Comparison of ENCODE assay signal across 14 cellular contexts in the genomic region with DNA sequence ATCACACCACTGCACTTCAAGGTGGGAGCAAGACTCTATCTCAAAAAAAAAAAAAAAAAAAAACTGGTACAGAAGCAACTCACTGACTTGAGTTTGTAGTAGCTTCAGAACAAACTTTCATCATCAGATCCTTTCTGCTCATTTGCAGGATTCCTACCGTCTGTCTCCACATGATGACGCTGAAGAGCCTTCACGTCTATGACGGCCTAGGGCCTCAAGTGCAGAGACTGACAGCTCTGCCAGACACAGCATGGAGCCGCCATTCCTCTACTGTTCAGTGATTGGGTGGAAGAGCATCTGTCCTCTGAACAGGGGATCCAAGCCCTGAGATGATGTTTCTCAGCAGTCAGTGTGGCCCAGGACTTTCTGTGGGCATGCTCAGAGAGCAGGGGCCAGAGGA. TPM values are rescaled to one million over a fixed set of nuclear protein-coding genes. Genes with fewer than 3 reads are reported as not detected.
DNase-seq lines count a peak whose midpoint lies in the region; ATAC-seq, FAIRE-seq and TF ChIP-seq lines count a peak whose summit lies in the region.
"Not testable (repeated sequence)": the region's sequence is repeated elsewhere in the genome, so short reads cannot be mapped to it uniquely, and the experiment has no call there.
"Had no signal": no experiment of that assay in that cellular context is flagged by ENCODE, and none has a peak within 500 bp of the region (broad histone marks: within the 10 kb centered on the region; RNA-seq: fewer than 3 reads in every experiment).

No MANE protein-coding gene starts in this region.

- WGBS in H9 (ENCODE audit: extremely low coverage, insufficient read length, low lambda C conversion rate) = no CpG with 5 or more reads among the region's 5 CpGs
- WGBS in HepG2 (ENCODE audit: low lambda C conversion rate) = 79% methylated on average over 5 of the region's 5 CpGs

- not testable (repeated sequence) for H2AK5ac ChIP-seq in H9 (ENCODE audit: insufficient read length, low read length)

- not testable (repeated sequence) for H3K79me1 ChIP-seq in H9 (ENCODE audit: insufficient read depth, low read depth, low read length, poor library complexity, severe bottlenecking)

- not testable (repeated sequence) for H3K23me2 ChIP-seq in H9 (ENCODE audit: insufficient read length, low read depth, low read length, poor library complexity, severe bottlenecking)

- H3K4me1 Mint-ChIP-seq in H9 = not testable (repeated sequence)

- in situ Hi-C loops in HepG2 (cut with HindIII; ENCODE audit: extremely low pct_ligation_motif_present, low pct_unique_long_range_greater_than_20kb) = not testable (repeated sequence)

- H3K14ac ChIP-seq in H9 (ENCODE audit: insufficient read depth, low read length) = not testable (repeated sequence)

- DNase-seq in A673 (ENCODE audit: low spot score) = peak; percentile 12
- not testable (repeated sequence) for DNase-seq in H9; WERI-Rb-1; foreskin keratinocyte; HepG2 (ENCODE audit: low spot score)
- DNase-seq in NB4 (ENCODE audit: low read depth) = peak; percentile 8
- DNase-seq in pons (ENCODE audit: low spot score) = peak; percentile 1

- H3K27ac Mint-ChIP-seq in H9 = not testable (repeated sequence)

- not testable (repeated sequence) for BruUV-seq in A673 (replicated peaks; lab: Mats Ljungman, UMichigan); HepG2 (replicated peaks; lab: Mats Ljungman, UMichigan)

- H3K4me2 ChIP-seq in H9 (ENCODE audit: insufficient read depth, insufficient read length, low read length); HepG2 (ENCODE audit: low read depth, low read length): not testable (repeated sequence)

- not testable (repeated sequence) for H3T11ph ChIP-seq in H9 (ENCODE audit: low read length)

- TF ChIP-seq RAD21 in HepG2 (CRISPR knock-in tag; IDR thresholded peaks at IDR 0.05) = not testable (repeated sequence)

- not testable (repeated sequence) for H3K4me3 Mint-ChIP-seq in H9

- H3K4ac ChIP-seq in H9 (ENCODE audit: low read depth, low read length) = not testable (repeated sequence)

- not testable (repeated sequence) for H3K18ac ChIP-seq in H9 (ENCODE audit: insufficient read length, low read depth, low read length)

- not testable (repeated sequence) for H3K36me3 ChIP-seq in A673 (ENCODE audit: insufficient read depth, low read length, poor library complexity, severe bottlenecking); WERI-Rb-1; HepG2 (replicated peaks in 1 of 2; ENCODE audit: control insufficient read depth in 1 of 2, insufficient read depth in 2 of 2, low read length in 2 of 2)

- H4K20me1 ChIP-seq in H9 (ENCODE audit: control insufficient read depth, insufficient read depth, insufficient read length); HepG2 (ENCODE audit: insufficient read depth, low read length): not testable (repeated sequence)

- H3K23ac ChIP-seq in H9 (ENCODE audit: insufficient read length, low read depth, low read length) = not testable (repeated sequence)

- H3K27me3 Mint-ChIP-seq in H9 (ENCODE audit: low read depth) = not testable (repeated sequence)

- H2BK120ac ChIP-seq in H9 (ENCODE audit: low read depth, low read length, poor library complexity, severe bottlenecking) = not testable (repeated sequence)

- not testable (repeated sequence) for H3K27ac ChIP-seq in A673 (ENCODE audit: low read depth, low read length, poor library complexity, severe bottlenecking); H9 (ENCODE audit: insufficient read length, low read depth, low read length); WERI-Rb-1; foreskin keratinocyte; HepG2 (ENCODE audit: extremely low read length, insufficient read depth, low read length)

- TF ChIP-seq EP300 in HepG2 (IDR thresholded peaks at IDR 0.05; ENCODE audit: low read depth in 2 of 2, low read length in 2 of 2); HepG2 (CRISPR knock-in tag; IDR thresholded peaks at IDR 0.05; ENCODE audit: borderline replicate concordance): not testable (repeated sequence)

- H3K4me1 ChIP-seq in A673 (ENCODE audit: insufficient read depth, low read length, poor library complexity, severe bottlenecking); H9 (ENCODE audit: insufficient read depth, low read length); foreskin keratinocyte; HepG2 (ENCODE audit: insufficient read depth, low read length): not testable (repeated sequence)

- FAIRE-seq in HepG2 (lab: Jason Lieb, UNC) = not testable (repeated sequence)

- not testable (repeated sequence) for H4K91ac ChIP-seq in H9 (ENCODE audit: insufficient read length, low read depth, low read length)

- not testable (repeated sequence) for H4K8ac ChIP-seq in H9 (replicated peaks; ENCODE audit: insufficient read length, low read depth, low read length)

- H3K9me3 Mint-ChIP-seq in H9 = not testable (repeated sequence)

- not testable (repeated sequence) for TF ChIP-seq POLR2A in NB4 (IDR thresholded peaks at IDR 0.05; ENCODE audit: extremely low read depth, insufficient read length); HepG2 (IDR thresholded peaks at IDR 0.05; ENCODE audit: insufficient read depth in 1 of 2, low read depth in 2 of 2, low read length in 2 of 2)

- not testable (repeated sequence) for H3K27me3 ChIP-seq in A673 (replicated peaks; ENCODE audit: insufficient read depth, low read depth, low read length, poor library complexity); H9 (ENCODE audit: insufficient read depth, low read length); WERI-Rb-1 (ENCODE audit: insufficient read depth, low read depth, severe bottlenecking); foreskin keratinocyte; HepG2 (ENCODE audit: control insufficient read depth in 1 of 2, insufficient read depth in 2 of 2, low read length in 2 of 2)

- intact Hi-C loops in A673 (cut with micrococcal nuclease; ENCODE audit: unreplicated experiment); HepG2 (cut with micrococcal nuclease; ENCODE audit: unreplicated experiment): not testable (repeated sequence)

- H3K36me3 Mint-ChIP-seq in H9 (ENCODE audit: insufficient read depth in 1 of 3, low read depth in 3 of 3) = not testable (repeated sequence)

- not testable (repeated sequence) for H3K9ac ChIP-seq in H9 (ENCODE audit: extremely low read depth, insufficient read length, low read length); HepG2 (ENCODE audit: insufficient read depth, low read depth, low read length)

- H3K4me3 ChIP-seq in A673 (ENCODE audit: low read depth, low read length, poor library complexity, severe bottlenecking); NB4 (ENCODE audit: low read depth, low read length); WERI-Rb-1 (ENCODE audit: low read depth, low read length); HepG2 (replicated peaks in 1 of 3; ENCODE audit: insufficient read depth in 1 of 3, low read depth in 2 of 3, low read length in 3 of 3): not testable (repeated sequence)

- TF ChIP-seq CTCF in A673 (conservative IDR thresholded peaks at IDR 0.05; ENCODE audit: low read depth, low read length); NB4 (IDR thresholded peaks at IDR 0.05; ENCODE audit: low read depth, low read length): not testable (repeated sequence)
- TF ChIP-seq CTCF in H9 (conservative IDR thresholded peaks at IDR 0.05) (peak; percentile 32; the same call in 2 of the 3 replicates), WERI-Rb-1 (IDR thresholded peaks at IDR 0.05; ENCODE audit: low read depth, low read length) (0 out of 2 replicates have a peak, but pooled peaks have one; percentile 8), foreskin keratinocyte (conservative IDR thresholded peaks at IDR 0.05) (peak; percentile 12), HepG2 (CRISPR knock-in tag; IDR thresholded peaks at IDR 0.05) (peak; percentile 6; the same call in 1 of the 2 replicates)

- not testable (repeated sequence) for H4K5ac ChIP-seq in H9 (ENCODE audit: insufficient read length, low read depth, low read length)

- H3K9me3 ChIP-seq in A673 (ENCODE audit: low read depth, low read length, poor library complexity, severe bottlenecking); H9 (ENCODE audit: control insufficient read depth, low read depth, low read length); WERI-Rb-1 (ENCODE audit: severe bottlenecking); HepG2 (ENCODE audit: low read length): not testable (repeated sequence)

- H2BK5ac ChIP-seq in H9 (ENCODE audit: insufficient read length, low read length) = not testable (repeated sequence)

- not testable (repeated sequence) for ATAC-seq in foreskin keratinocyte
- peak; percentile 42; the same call in 2 of the 3 replicates for ATAC-seq in HepG2

- H3K56ac ChIP-seq in H9 (ENCODE audit: insufficient read length, low read depth, low read length) = not testable (repeated sequence)

- CTCF ChIA-PET in A673 (lab: Charles Lee); HepG2 (lab: Yijun Ruan, JAX; ENCODE audit: low intra/inter-chr PET ratio, low total read pairs): not testable (repeated sequence)

- H2AFZ ChIP-seq in H9 (ENCODE audit: low read length); HepG2 (ENCODE audit: low read length): not testable (repeated sequence)

- not testable (repeated sequence) for H2BK15ac ChIP-seq in H9 (ENCODE audit: low read depth, low read length)

- H2BK12ac ChIP-seq in H9 (ENCODE audit: insufficient read length, low read depth, low read length) = not testable (repeated sequence)

- not testable (repeated sequence) for H2BK20ac ChIP-seq in H9 (ENCODE audit: low read depth, low read length, poor library complexity, severe bottlenecking)

- POLR2A ChIA-PET in A673 (lab: Charles Lee; ENCODE audit: low non-redundant PET); HepG2 (lab: Yijun Ruan, JAX): not testable (repeated sequence)

- H3K79me2 ChIP-seq in H9 (ENCODE audit: insufficient read depth, low read length); HepG2 (ENCODE audit: insufficient read depth, low read length): not testable (repeated sequence)

RNA-seq across cellular contexts. Expression of gene NUTM2G, which starts 3.1 kb away (rescaled TPM):
- not detected in 2 replicates for total RNA-seq in A673 (2021)
- 0.48 and 0.57 TPM in 2 replicates for total RNA-seq in H9 (2021)
- not detected in 2 replicates for total RNA-seq in foreskin keratinocyte
- polyA plus RNA-seq in foreskin keratinocyte = not detected in 2 replicates
- not detected in 2 replicates for total RNA-seq in HepG2 (2016; rRNA removed; fragmentation: Illumina TruSeq; extraction: Trizol)
- total RNA-seq in HepG2 (2016; cell fraction: cytosol; rRNA removed; fragmentation: Illumina TruSeq; extraction: Trizol; ENCODE audit: low read depth) = not detected in 2 replicates
- total RNA-seq in HepG2 (2016; cell fraction: insoluble cytoplasmic fraction; rRNA removed; fragmentation: Illumina TruSeq; extraction: Trizol) = 0.04 TPM in 1 of 2 replicates, not detected in the other
- total RNA-seq in HepG2 (2016; cell fraction: membrane; rRNA removed; fragmentation: Illumina TruSeq; extraction: Trizol) = not detected in 2 replicates
- total RNA-seq in HepG2 (2016; cell fraction: nucleus; rRNA removed; fragmentation: Illumina TruSeq; extraction: Trizol) = not detected in 2 replicates
- polyA plus RNA-seq in HepG2 (2011; rRNA removed) = not detected in 2 replicates
- not detected in 2 replicates for polyA plus RNA-seq in HepG2 (2011; cell fraction: cytosol; rRNA removed)
- 0.11 TPM in 1 of 2 replicates, not detected in the other for polyA plus RNA-seq in HepG2 (2011; cell fraction: nucleus; rRNA removed)
- 0.31 and 0.40 TPM in 2 replicates for polyA plus RNA-seq in HepG2 (2012)
- not detected in 2 replicates for polyA plus RNA-seq in HepG2 (2016; cell fraction: cytosol; fragmentation: Illumina TruSeq; extraction: Trizol; ENCODE audit: low read depth)
- polyA plus RNA-seq in HepG2 (2016; cell fraction: insoluble cytoplasmic fraction; fragmentation: Illumina TruSeq; extraction: Trizol; ENCODE audit: low read depth) = not detected in 2 replicates
- not detected in 2 replicates for polyA plus RNA-seq in HepG2 (2016; cell fraction: membrane; fragmentation: Illumina TruSeq; extraction: Trizol; ENCODE audit: low read depth)
- not detected in 2 replicates for polyA plus RNA-seq in HepG2 (2016; cell fraction: nucleus; fragmentation: Illumina TruSeq; extraction: Trizol; ENCODE audit: insufficient read depth, low read depth)
- not detected in 2 replicates for polyA minus RNA-seq in HepG2 (2011; rRNA and poly(A)+ RNA removed; ENCODE audit: low replicate concordance)
- polyA minus RNA-seq in HepG2 (2011; cell fraction: cytosol; rRNA and poly(A)+ RNA removed) = not detected in 2 replicates
- not detected in 2 replicates for polyA minus RNA-seq in HepG2 (2011; cell fraction: nucleus; rRNA and poly(A)+ RNA removed)
- total RNA-seq: CD4-positive, alpha-beta memory T cell; HFFc6; HT1080; IMR-90 had no signal
- polyA plus RNA-seq: A549, AG04450, CD14-positive monocyte, IMR-90 had no signal
